ENCODE assay signal across 20 cellular contexts in genomic region chr2:204669386-204669785, GRCh38.
"Had no signal": no experiment of that assay in that cellular context is flagged by ENCODE, and none has a peak within 500 bp of the region (broad histone marks: within the 10 kb centered on the region; RNA-seq: fewer than 3 reads in every experiment).

No MANE protein-coding gene starts in this region.

- H3K9me3 Mint-ChIP-seq: activated B cell treated with CpG ODN at 0.5 μM for 24 hours; activated CD4-positive, alpha-beta T cell treated with anti-CD3 and anti-CD28 coated beads, Interleukin-2, amount 10 ng/mL, durations not matched to agents 7 days and 5 days; activated naive CD8-positive, alpha-beta T cell treated with anti-CD3 and anti-CD28 coated beads, Interleukin-2, amount 10 ng/mL, durations not matched to agents 7 days and 5 days; activated T-cell treated with anti-CD3 and anti-CD28 coated beads, Interleukin-2, amount 50 U/mL, for 24 hours; activated T-helper 2 cell treated with anti-CD3 and anti-CD28 coated beads, Interferon-gamma antibody, Interleukin-2, Interleukin-4, amounts not matched to agents 10 μg/mL and 5 μg/mL and 100 μg/mL, durations not matched to agents 14 hours and 24 hours and 36 hours; mesothelial cell of epicardium; stimulated activated naive B cell treated with anti-CD40 and anti-IgM and Interleukin-4, amounts not matched to agents 10 μg/mL and 1 μg/mL and 100 μg/mL, for 72 hours had no signal

- H3K4me3 ChIP-seq: body of pancreas, lower lobe of right lung, sigmoid colon had no signal

- H3K27ac ChIP-seq: body of pancreas, lower lobe of right lung, neutrophil, parathyroid adenoma, sigmoid colon had no signal

- H3K36me3 Mint-ChIP-seq: activated naive CD8-positive, alpha-beta T cell treated with anti-CD3 and anti-CD28 coated beads, Interleukin-2, amount 10 ng/mL, durations not matched to agents 7 days and 5 days; natural killer cell treated with Interleukin-12 subunit alpha and Interleukin-12 subunit beta and Interleukin-15 and Interleukin-18, amount 100 ng/mL, for 72 hours; stimulated activated naive B cell treated with anti-CD40 and anti-IgM and Interleukin-4, amounts not matched to agents 10 μg/mL and 1 μg/mL and 100 μg/mL, for 72 hours had no signal

- H3K27ac Mint-ChIP-seq: activated B cell treated with CpG ODN at 0.5 μM for 24 hours; activated CD4-positive, alpha-beta T cell treated with anti-CD3 and anti-CD28 coated beads, Interleukin-2, amount 10 ng/mL, durations not matched to agents 7 days and 5 days; activated CD8-positive, alpha-beta T cell treated with anti-CD3 and anti-CD28 coated beads, Interleukin-2, amount 10 ng/mL, durations not matched to agents 7 days and 5 days; activated naive CD8-positive, alpha-beta T cell treated with anti-CD3 and anti-CD28 coated beads, Interleukin-2, amount 10 ng/mL, durations not matched to agents 7 days and 5 days; activated T-cell treated with anti-CD3 and anti-CD28 coated beads, Interleukin-2, amount 50 U/mL, for 24 hours; activated T-helper 2 cell treated with anti-CD3 and anti-CD28 coated beads, Interferon-gamma antibody, Interleukin-2, Interleukin-4, amounts not matched to agents 10 μg/mL and 5 μg/mL and 100 μg/mL, durations not matched to agents 14 hours and 24 hours and 36 hours; mesothelial cell of epicardium; natural killer cell treated with Interleukin-12 subunit alpha and Interleukin-12 subunit beta and Interleukin-15 and Interleukin-18, amount 100 ng/mL, for 72 hours; stimulated activated naive B cell treated with anti-CD40 and anti-IgM and Interleukin-4, amounts not matched to agents 10 μg/mL and 1 μg/mL and 100 μg/mL, for 72 hours had no signal

- DNase-seq: activated B cell treated with CpG ODN at 0.5 μM for 24 hours; activated CD4-positive, alpha-beta T cell treated with anti-CD3 and anti-CD28 coated beads, Interleukin-2, amount 10 ng/mL, durations not matched to agents 7 days and 5 days; activated CD8-positive, alpha-beta T cell treated with anti-CD3 and anti-CD28 coated beads, Interleukin-2, amount 10 ng/mL, durations not matched to agents 7 days and 5 days; activated naive CD4-positive, alpha-beta T cell treated with Interleukin-2 at 50 U/mL for 16 hours; activated naive CD8-positive, alpha-beta T cell treated with anti-CD3 and anti-CD28 coated beads, Interleukin-2, amount 10 ng/mL, durations not matched to agents 7 days and 5 days; activated T-cell treated with anti-CD3 and anti-CD28 coated beads, Interleukin-2, amount 50 U/mL, for 24 hours; amygdala; central memory CD4-positive, alpha-beta T cell; effector memory CD4-positive, alpha-beta T cell; islet precursor cell; left colon; lower lobe of right lung; sigmoid colon; stimulated activated naive B cell treated with anti-CD40 and anti-IgM and Interleukin-4, amounts not matched to agents 10 μg/mL and 1 μg/mL and 100 μg/mL, for 72 hours had no signal

- H3K27me3 ChIP-seq: body of pancreas, neutrophil, sigmoid colon had no signal

- H3K4me3 Mint-ChIP-seq: activated B cell treated with CpG ODN at 0.5 μM for 24 hours; activated CD4-positive, alpha-beta T cell treated with anti-CD3 and anti-CD28 coated beads, Interleukin-2, amount 10 ng/mL, durations not matched to agents 7 days and 5 days; activated CD8-positive, alpha-beta T cell treated with anti-CD3 and anti-CD28 coated beads, Interleukin-2, amount 10 ng/mL, durations not matched to agents 7 days and 5 days; activated naive CD8-positive, alpha-beta T cell treated with anti-CD3 and anti-CD28 coated beads, Interleukin-2, amount 10 ng/mL, durations not matched to agents 7 days and 5 days; activated T-cell treated with anti-CD3 and anti-CD28 coated beads, Interleukin-2, amount 50 U/mL, for 24 hours; mesothelial cell of epicardium; natural killer cell treated with Interleukin-12 subunit alpha and Interleukin-12 subunit beta and Interleukin-15 and Interleukin-18, amount 100 ng/mL, for 72 hours; stimulated activated naive B cell treated with anti-CD40 and anti-IgM and Interleukin-4, amounts not matched to agents 10 μg/mL and 1 μg/mL and 100 μg/mL, for 72 hours had no signal

- H3K4me1 Mint-ChIP-seq: activated B cell treated with CpG ODN at 0.5 μM for 24 hours; activated CD4-positive, alpha-beta T cell treated with anti-CD3 and anti-CD28 coated beads, Interleukin-2, amount 10 ng/mL, durations not matched to agents 7 days and 5 days; activated naive CD8-positive, alpha-beta T cell treated with anti-CD3 and anti-CD28 coated beads, Interleukin-2, amount 10 ng/mL, durations not matched to agents 7 days and 5 days; stimulated activated naive B cell treated with anti-CD40 and anti-IgM and Interleukin-4, amounts not matched to agents 10 μg/mL and 1 μg/mL and 100 μg/mL, for 72 hours had no signal

- H3K36me3 ChIP-seq: lower lobe of right lung, neutrophil, sigmoid colon had no signal

- ATAC-seq: activated CD8-positive, alpha-beta T cell treated with anti-CD3 and anti-CD28 coated beads, Interleukin-2, amount 10 ng/mL, durations not matched to agents 7 days and 5 days; lower lobe of right lung; natural killer cell treated with Interleukin-12 subunit alpha and Interleukin-12 subunit beta and Interleukin-15 and Interleukin-18, amount 100 ng/mL, for 72 hours; stimulated activated naive B cell treated with anti-CD40 and anti-IgM and Interleukin-4, amounts not matched to agents 10 μg/mL and 1 μg/mL and 100 μg/mL, for 72 hours had no signal

- H3K9me3 ChIP-seq: body of pancreas, lower lobe of right lung, neutrophil, sigmoid colon had no signal

- H3K27me3 Mint-ChIP-seq: activated B cell treated with CpG ODN at 0.5 μM for 24 hours; activated T-cell treated with anti-CD3 and anti-CD28 coated beads, Interleukin-2, amount 50 U/mL, for 24 hours; stimulated activated naive B cell treated with anti-CD40 and anti-IgM and Interleukin-4, amounts not matched to agents 10 μg/mL and 1 μg/mL and 100 μg/mL, for 72 hours had no signal
